8 cellular contexts compared by ENCODE assay signal in genomic region chr15:59174846-59175831, GRCh38. TPM values are rescaled to one million over a fixed set of nuclear protein-coding genes. Genes with fewer than 3 reads are reported as not detected.
DNase-seq lines count a peak whose midpoint lies in the region; ATAC-seq lines count a peak whose summit lies in the region.

No MANE protein-coding gene starts in this region.

- no peak overlapping the region for H3K27ac Mint-ChIP-seq in activated T-helper 17 cell treated with anti-CD3 and anti-CD28 coated beads, Interleukin-2, amount 50 U/mL, for 72 hours

- H3K9me3 Mint-ChIP-seq in activated T-helper 17 cell treated with anti-CD3 and anti-CD28 coated beads, Interleukin-2, amount 50 U/mL, for 72 hours, result no peaks in the 10 kb centered on the region

- ATAC-seq in HG03095 (IDR thresholded peaks at IDR 0.05; ENCODE audit: unreplicated experiment), result peak; percentile 64
- ATAC-seq in activated T-helper 17 cell treated with anti-CD3 and anti-CD28 coated beads, Interleukin-2, amount 50 U/mL, for 72 hours (replicated peaks), result peak; percentile 91
- no peak for ATAC-seq in HG02759 (IDR thresholded peaks at IDR 0.05; ENCODE audit: unreplicated experiment)

- peaks cover 13% of the 10 kb centered on the region for H3K27me3 Mint-ChIP-seq in activated T-helper 17 cell treated with anti-CD3 and anti-CD28 coated beads, Interleukin-2, amount 50 U/mL, for 72 hours

- H3K4me1 Mint-ChIP-seq in activated T-helper 17 cell treated with anti-CD3 and anti-CD28 coated beads, Interleukin-2, amount 50 U/mL, for 72 hours, result peaks cover 4% of the 10 kb centered on the region

- no peak overlapping the region for H3K4me3 Mint-ChIP-seq in activated T-helper 17 cell treated with anti-CD3 and anti-CD28 coated beads, Interleukin-2, amount 50 U/mL, for 72 hours

- no peaks in the 10 kb centered on the region for H3K36me3 Mint-ChIP-seq in activated T-helper 17 cell treated with anti-CD3 and anti-CD28 coated beads, Interleukin-2, amount 50 U/mL, for 72 hours (ENCODE audit: low read depth)

- DNase-seq in GM04504 (ENCODE audit: low read depth), result peak; percentile 61
- DNase-seq in NOMO-1 treated with DMSO at 0.1 percent for 48 hours (lab: John Stamatoyannopoulos, UW; ENCODE audit: unreplicated experiment), result peak; percentile 78
- DNase-seq in germinal center (ENCODE audit: low spot score), result peak; percentile 47
- peak; percentile 88 for DNase-seq in pons (ENCODE audit: low spot score)
- no peak for DNase-seq in T-helper 9 cell

RNA-seq across cellular contexts. Expression of gene LDHAL6B, which starts 31.5 kb away (rescaled TPM):
- not detected for total RNA-seq in activated T-helper 17 cell treated with anti-CD3 and anti-CD28 coated beads, Interleukin-2, amount 50 U/mL, for 72 hours
